9 cellular contexts compared by ENCODE assay signal in genomic region chr11:9906043-9906791, GRCh38.
A peak's percentile ranks its signal among the peaks of the same experiment; 100 is the strongest.
DNase-seq lines count a peak whose midpoint lies in the region; ATAC-seq and TF ChIP-seq lines count a peak whose summit lies in the region.
"Had no signal": no experiment of that assay in that cellular context is flagged by ENCODE, and none has a peak within 500 bp of the region (broad histone marks: within the 10 kb centered on the region; RNA-seq: fewer than 3 reads in every experiment).

No MANE protein-coding gene starts in this region.

- no peak overlapping the region for H3K4me3 ChIP-seq in cardiac fibroblast (replicated peaks in 1 of 2; ENCODE audit: low read depth in 2 of 2, low read length in 2 of 2)
- H3K4me3 ChIP-seq: heart right ventricle had no signal

- H3K4me1 Mint-ChIP-seq in T-cell, result no peaks in the 10 kb centered on the region

- no peak for TF ChIP-seq CTCF in cardiac fibroblast (IDR thresholded peaks at IDR 0.05; ENCODE audit: low read depth, low read length)

- H3K36me3 Mint-ChIP-seq in T-cell, result peaks cover 6% of the 10 kb centered on the region

- H3K4me3 Mint-ChIP-seq in T-cell, result no peak overlapping the region

- POLR2A ChIA-PET in T-cell (lab: Charles Lee), result no interaction called here

- CTCF ChIA-PET in T-cell (lab: Charles Lee), result no interaction called here

- H3K27ac Mint-ChIP-seq in T-cell, result no peak overlapping the region

- DNase-seq in ACHN, result peak; percentile 82
- peak; percentile 10 for DNase-seq in HuH-7 (ENCODE audit: low spot score)
- peak; percentile 89 to 96 for DNase-seq in cardiac fibroblast (ENCODE audit: low read depth in 2 of 2)
- DNase-seq in kidney tubule cell (ENCODE audit: low spot score), result peak; percentile 90
- no peak for DNase-seq in SK-N-DZ (ENCODE audit: low spot score)
- no peak for DNase-seq in T-cell
- DNase-seq: heart right ventricle had no signal

- no peaks in the 10 kb centered on the region for H3K27me3 Mint-ChIP-seq in T-cell

- in situ Hi-C loops in ACHN (cut with HindIII; ENCODE audit: low pct_ligation_motif_present, low pct_unique_long_range_greater_than_20kb, low sequenced_read_pairs), result no loop called here

- no peaks in the 10 kb centered on the region for H3K9me3 Mint-ChIP-seq in T-cell

- ATAC-seq in HG02840 (IDR thresholded peaks at IDR 0.05; ENCODE audit: low FRiP score, unreplicated experiment) (no peak), T-cell (replicated peaks in 1 of 4) (no peak), HG03521 (IDR thresholded peaks at IDR 0.05; ENCODE audit: unreplicated experiment) (no peak)

Comparison
In these comparisons a context has a peak if more than half of its experiments do, and no peak if none do; other contexts are left out.
1. DNase-seq: peak in ACHN (single experiment), HuH-7 (single experiment), cardiac fibroblast (2 of 2) and kidney tubule cell (single experiment); none in SK-N-DZ (single experiment) and T-cell (0 of 34).